Comparison of ENCODE assay signal across 8 cellular contexts in genomic region chr11:44596541-44597276, GRCh38. TPM values are rescaled to one million over a fixed set of nuclear protein-coding genes. Genes with fewer than 3 reads are reported as not detected.
DNase-seq lines count a peak whose midpoint lies in the region; ATAC-seq, FAIRE-seq and TF ChIP-seq lines count a peak whose summit lies in the region.

No MANE protein-coding gene starts in this region.

- peaks cover 39 to 69% (median 54%) of the 10 kb centered on the region in 3 donors for H3K4me1 Mint-ChIP-seq in CD8-positive, alpha-beta memory T cell
- peaks cover 52 to 89% (median 60%) of the 10 kb centered on the region in 3 donors for H3K4me1 Mint-ChIP-seq in T-cell
- no peaks in the 10 kb centered on the region for H3K4me1 Mint-ChIP-seq in progenitor cell of endocrine pancreas (ENCODE audit: low read depth)

- FAIRE-seq in K562 (lab: Jason Lieb, UNC): no peak

- BruUV-seq in K562 (replicated peaks; lab: Mats Ljungman, UMichigan): no TSS peak

- no peaks in the 10 kb centered on the region for H3K9me3 Mint-ChIP-seq in CD8-positive, alpha-beta memory T cell
- H3K9me3 Mint-ChIP-seq in T-cell (no peaks in the 10 kb centered on the region), progenitor cell of endocrine pancreas (ENCODE audit: low read depth) (no peaks in the 10 kb centered on the region)

- H3K27ac ChIP-seq in CD8-positive, alpha-beta memory T cell (ENCODE audit: low read depth, low read length): peak overlapping the region; percentile 47
- H3K27ac ChIP-seq in K562 (ENCODE audit: extremely low read depth, low read depth, low read length) (no peak overlapping the region), sigmoid colon (peak overlapping the region; percentile 64 to 71 (median 68))

- no peaks in the 10 kb centered on the region for H3K36me3 ChIP-seq in CD8-positive, alpha-beta memory T cell (ENCODE audit: insufficient read depth, low read length)
- no peaks in the 10 kb centered on the region for H3K36me3 ChIP-seq in K562 (ENCODE audit: control insufficient read depth, insufficient read depth, low read length)
- no peaks in the 10 kb centered on the region for H3K36me3 ChIP-seq in sigmoid colon

- no peaks in the 10 kb centered on the region; the same call in 1 of the 2 replicates for H4K20me1 ChIP-seq in K562 (replicated peaks; ENCODE audit: control insufficient read depth, insufficient read depth, low read length)

- H3K9me3 ChIP-seq in CD8-positive, alpha-beta memory T cell (ENCODE audit: low read length): no peaks in the 10 kb centered on the region
- H3K9me3 ChIP-seq in K562 (replicated peaks; ENCODE audit: control insufficient read depth, insufficient read depth, low read depth, low read length) (no peaks in the 10 kb centered on the region), sigmoid colon (no peaks in the 10 kb centered on the region)

- TF ChIP-seq POLR2A in K562 (conservative IDR thresholded peaks at IDR 0.05) (no peak), sigmoid colon (IDR thresholded peaks at IDR 0.05) (no peak)

- no peaks in the 10 kb centered on the region for H3K9me1 ChIP-seq in K562 (ENCODE audit: control insufficient read depth, insufficient read depth, low read length)

- peak; percentile 23 for ATAC-seq in GM21825 (IDR thresholded peaks at IDR 0.05; ENCODE audit: unreplicated experiment)
- peak; percentile 81 to 90 (median 84) for ATAC-seq in T-cell (replicated peaks in 1 of 4)
- peak; percentile 26; the same call in 1 of the 3 replicates for ATAC-seq in K562

- intact Hi-C loops in K562 (cut with micrococcal nuclease): no loop called here
- intact Hi-C loops in sigmoid colon (cut with DNase I): loop anchor here (10.0 kb wide), 1 partner anchor 478 kb away; no protein-coding TSS in a partner anchor

- peak overlapping the region; percentile 93 to 99 (median 94) for H3K27ac Mint-ChIP-seq in CD8-positive, alpha-beta memory T cell
- H3K27ac Mint-ChIP-seq in T-cell (peak overlapping the region; percentile 97), progenitor cell of endocrine pancreas (no peak overlapping the region)

- TF ChIP-seq RAD21 in K562 (CRISPR knock-in tag; conservative IDR thresholded peaks at IDR 0.05 in 1 of 2, IDR thresholded peaks at IDR 0.05 in 1 of 2): no peak

- H3K4me3 ChIP-seq in CD8-positive, alpha-beta memory T cell (ENCODE audit: low read length): peak overlapping the region; percentile 39
- H3K4me3 ChIP-seq in K562: no peak overlapping the region
- H3K4me3 ChIP-seq in sigmoid colon: no peak overlapping the region

- no peak overlapping the region for H2AFZ ChIP-seq in K562 (ENCODE audit: low read depth, low read length)

- no peak overlapping the region for H3K4me2 ChIP-seq in K562 (ENCODE audit: insufficient read depth, low read length)

- peak; percentile 40 to 77 (median 63) for DNase-seq in CD8-positive, alpha-beta memory T cell
- DNase-seq in T-cell: peak in 33 of 34 experiments; percentile 39 to 76 (median 61)
- no peak for DNase-seq in K562 (ENCODE audit: extremely low read depth in 1 of 4, low spot score in 3 of 4)
- DNase-seq in sigmoid colon: no peak
- DNase-seq in progenitor cell of endocrine pancreas (ENCODE audit: low spot score, unreplicated experiment): no peak
- DNase-seq in DMS53 treated with DMSO at 0.1 percent for 48 hours (lab: John Stamatoyannopoulos, UW; ENCODE audit: unreplicated experiment): no peak
- no peak for DNase-seq in NCI-H187 treated with DMSO at 0.1 percent for 48 hours (lab: John Stamatoyannopoulos, UW)

- H3K79me2 ChIP-seq in K562 (ENCODE audit: control insufficient read depth, insufficient read depth, low read length): no peaks in the 10 kb centered on the region

- peaks cover 40% of the 10 kb centered on the region for H3K4me1 ChIP-seq in CD8-positive, alpha-beta memory T cell (ENCODE audit: insufficient read depth, low read length)
- H3K4me1 ChIP-seq in K562 (replicated peaks in 1 of 2; ENCODE audit: control insufficient read depth in 2 of 2, insufficient read depth in 2 of 2, low read length in 2 of 2) (peaks cover 0 to 15% of the 10 kb centered on the region in 2 experiments; a peak in 2 of 5 replicates), sigmoid colon (peaks cover 0 to 71% (median 64%) of the 10 kb centered on the region in 4 donors)

- WGBS in K562 (ENCODE audit: insufficient coverage, low coverage, missing lambda C conversion rate): 37% methylated on average over 11 of the region's 12 CpGs
- WGBS in sigmoid colon, 2 donors: 60 to 81% methylated on average over 12 of the region's 12 CpGs

- peak overlapping the region in 1 of 2 experiments; percentile 52; a peak in 2 of 4 replicates for H3K9ac ChIP-seq in K562 (ENCODE audit: insufficient read depth in 1 of 2, low read depth in 2 of 2, low read length in 2 of 2)

- in situ Hi-C loops in K562 (cut with MboI): no loop called here

- CTCF ChIA-PET in CD8-positive, alpha-beta memory T cell (lab: Charles Lee): interaction anchor here (0.9 to 3.0 kb wide), 7 partner anchors 13 to 129 kb away, joined by 3 to 15 read pairs (median 8); partner anchors contain the start of gene CD82
- CTCF ChIA-PET in T-cell (lab: Charles Lee) (interaction anchor here in 1 of 2 donors (2.2 kb wide), 1 partner anchor 31 kb away, joined by 7 read pairs; the partner anchor contains the start of gene CD82), K562 (lab: Yijun Ruan, JAX; ENCODE audit: low intra/inter-chr PET ratio) (no interaction called here)

- no peak for TF ChIP-seq CTCF in K562 (IDR thresholded peaks at IDR 0.05 in 2 of 3, conservative IDR thresholded peaks at IDR 0.05 in 1 of 3; ENCODE audit: insufficient read depth in 2 of 3, low read depth in 1 of 3, low read length in 3 of 3)
- TF ChIP-seq CTCF in sigmoid colon (IDR thresholded peaks at IDR 0.05): no peak
- TF ChIP-seq CTCF in progenitor cell of endocrine pancreas (IDR thresholded peaks at IDR 0.05; ENCODE audit: unreplicated experiment): no peak

- TF ChIP-seq EP300 in K562 (IDR thresholded peaks at IDR 0.05; ENCODE audit: low read length) (no peak), sigmoid colon (IDR thresholded peaks at IDR 0.05) (no peak)

- H3K36me3 Mint-ChIP-seq in CD8-positive, alpha-beta memory T cell: peaks cover 0 to 17% (median 2%) of the 10 kb centered on the region in 3 donors
- peaks cover 21% of the 10 kb centered on the region for H3K36me3 Mint-ChIP-seq in T-cell
- no peaks in the 10 kb centered on the region for H3K36me3 Mint-ChIP-seq in progenitor cell of endocrine pancreas (ENCODE audit: insufficient read depth)

- no peaks in the 10 kb centered on the region for H3K27me3 Mint-ChIP-seq in CD8-positive, alpha-beta memory T cell
- H3K27me3 Mint-ChIP-seq in T-cell (no peaks in the 10 kb centered on the region), progenitor cell of endocrine pancreas (no peaks in the 10 kb centered on the region)

- no peaks in the 10 kb centered on the region for H3K27me3 ChIP-seq in CD8-positive, alpha-beta memory T cell (ENCODE audit: insufficient read depth, low read length, poor library complexity, severe bottlenecking)
- H3K27me3 ChIP-seq in K562 (ENCODE audit: control insufficient read depth in 2 of 2, insufficient read depth in 2 of 2, low read length in 2 of 2) (peaks cover 0 to 12% of the 10 kb centered on the region in 2 experiments; a peak in 1 of 5 replicates), sigmoid colon (no peaks in the 10 kb centered on the region)

- POLR2A ChIA-PET in CD8-positive, alpha-beta memory T cell (lab: Charles Lee): interaction anchor here (0.9 to 3.2 kb wide), 2 partner anchors 10 to 14 kb away, joined by 3 to 12 read pairs; no protein-coding TSS in a partner anchor
- POLR2A ChIA-PET in T-cell (lab: Charles Lee) (interaction anchor here in 1 of 2 donors (0.8 kb wide), 1 partner anchor 11 kb away, joined by 3 read pairs; no protein-coding TSS in a partner anchor), K562 (lab: Yijun Ruan, JAX) (interaction anchor here (0.6 to 1.1 kb wide), 3 partner anchors 11 to 56 kb away, joined by 3 to 4 read pairs (median 3); no protein-coding TSS in a partner anchor)

- peak overlapping the region; percentile 68 to 84 (median 78) for H3K4me3 Mint-ChIP-seq in CD8-positive, alpha-beta memory T cell
- H3K4me3 Mint-ChIP-seq in T-cell (peak overlapping the region; percentile 59 to 77 (median 68)), progenitor cell of endocrine pancreas (ENCODE audit: low read depth) (no peak overlapping the region)

RNA-seq across cellular contexts. Expression of gene CD82, which starts 31.2 kb away (rescaled TPM):
- total RNA-seq in CD8-positive, alpha-beta memory T cell: 100 to 1,000 TPM; 356 to 388 TPM
- 131 TPM for polyA plus RNA-seq in CD8-positive, alpha-beta memory T cell
- total RNA-seq in T-cell (10 to 100 TPM; 53.4 to 99.6 (median 69.0) TPM), K562 (2014; rRNA removed) (3.9 and 4.7 TPM in 2 replicates), K562 (2014; rRNA removed; fragmentation: Illumina TruSeq; extraction: Trizol) (1.3 and 2.0 TPM in 2 replicates), K562 (2015; rRNA removed; fragmentation: Illumina TruSeq; extraction: Trizol) (4.4 and 4.5 TPM in 2 replicates), K562 (2021) (8.2 and 9.4 TPM in 2 replicates), sigmoid colon (10 to 100 TPM in 3 of 4 donors, 1 to 10 TPM in 1; 8.7 to 23.3 (median 16.8) TPM), progenitor cell of endocrine pancreas (9.3 and 9.4 TPM in 2 replicates)
- total RNA-seq in K562 (2011; cell fraction: chromatin; rRNA removed; ENCODE audit: low replicate concordance): 3.5 and 6.3 TPM in 2 replicates
- 5.3 and 8.8 TPM in 2 replicates for total RNA-seq in K562 (2011; cell fraction: nucleolus; rRNA removed)
- 4.4 and 6.4 TPM in 2 replicates for total RNA-seq in K562 (2011; cell fraction: nucleoplasm; rRNA removed)
- polyA plus RNA-seq in K562 (2011; rRNA removed) (2.8 and 5.9 TPM in 2 replicates), K562 (2014; fragmentation: Illumina TruSeq; extraction: Trizol) (3.0 and 3.7 TPM in 2 replicates), K562 (2014; fragmentation: Nextera tagmentation; extraction: Ambion mirVana) (under 1 TPM; 0.27 to 0.30 TPM), K562 (2014; rRNA removed) (4.6 and 5.8 TPM in 2 replicates), sigmoid colon (10 to 100 TPM in 1 of 3 donors, 1 to 10 TPM in 2; 4.2 to 67.4 (median 6.0) TPM)
- 5.3 and 7.6 TPM in 2 replicates for polyA plus RNA-seq in K562 (2011; cell fraction: cytosol; rRNA removed)
- polyA plus RNA-seq in K562 (2011; cell fraction: nucleus; rRNA removed): 1.1 and 2.4 TPM in 2 replicates
- 9.2 and 23.4 TPM in 2 replicates for polyA plus RNA-seq in K562 (2012)
- polyA minus RNA-seq in K562 (2011; rRNA and poly(A)+ RNA removed): 1.8 and 3.5 TPM in 2 replicates
- polyA minus RNA-seq in K562 (2011; cell fraction: cytosol; rRNA and poly(A)+ RNA removed): 2.4 and 4.0 TPM in 2 replicates
- polyA minus RNA-seq in K562 (2011; cell fraction: nucleus; rRNA and poly(A)+ RNA removed): 2.3 and 3.4 TPM in 2 replicates

Comparison
In these comparisons a context has a peak if more than half of its experiments do, and no peak if none do; other contexts are left out.
1. DNase-seq: peak in CD8-positive, alpha-beta memory T cell (5 of 5) and T-cell (33 of 34); none in K562 (0 of 4), sigmoid colon (single experiment), progenitor cell of endocrine pancreas (single experiment), DMS53 treated with DMSO at 0.1 percent for 48 hours (single experiment) and NCI-H187 treated with DMSO at 0.1 percent for 48 hours (single experiment).
2. ATAC-seq: peak in every context shown above with its lines; median percentile 84 in T-cell; 26 in K562; 23 in GM21825.